In the genomic region with DNA sequence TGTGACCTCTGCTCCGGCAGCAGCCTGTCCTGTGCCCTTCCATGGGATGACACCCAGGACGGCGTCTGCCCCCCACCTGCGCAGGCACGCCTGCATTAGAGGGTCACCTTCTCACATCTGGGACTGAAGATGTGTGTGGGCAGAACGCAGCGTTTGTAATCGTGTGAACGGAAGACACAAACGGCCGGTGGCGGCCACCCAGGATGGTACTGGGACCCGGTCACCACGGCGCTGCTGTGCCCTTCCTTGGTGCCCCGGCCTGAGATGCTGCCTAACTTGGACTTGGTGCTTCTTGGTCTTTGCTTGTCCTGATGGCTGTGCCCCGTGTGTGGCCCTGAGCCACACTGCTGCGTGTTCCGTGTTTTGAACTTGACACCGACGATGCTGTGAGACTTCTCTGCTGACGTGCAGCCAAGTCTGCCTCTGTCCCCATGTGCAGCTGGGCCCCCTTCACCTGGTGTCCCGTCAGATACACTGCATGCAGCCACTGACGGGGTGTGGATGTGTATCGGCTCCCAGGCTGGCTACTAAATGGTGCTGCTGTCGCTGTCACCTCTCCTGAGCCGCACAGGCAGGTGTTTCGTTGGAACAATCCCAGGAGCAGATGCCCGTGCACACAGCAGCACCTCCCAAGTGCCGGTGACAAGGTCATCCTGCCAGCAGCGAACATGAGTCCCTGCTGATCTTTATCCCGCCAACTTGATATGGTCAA, we compare ENCODE assay signal across 20 cellular contexts. TPM values are rescaled to one million over a fixed set of nuclear protein-coding genes. Genes with fewer than 3 reads are reported as not detected.
DNase-seq lines count a peak whose midpoint lies in the region; ATAC-seq, FAIRE-seq and TF ChIP-seq lines count a peak whose summit lies in the region.
"Had no signal": no experiment of that assay in that cellular context is flagged by ENCODE, and none has a peak within 500 bp of the region (broad histone marks: within the 10 kb centered on the region; RNA-seq: fewer than 3 reads in every experiment).

No MANE protein-coding gene starts in this region.

- H2BK5ac ChIP-seq in neuronal stem cell (ENCODE audit: low read length): peak overlapping the region; percentile 87

- H3K4me1 ChIP-seq in right atrium auricular region (peaks cover 0 to 15% of the 10 kb centered on the region in 2 donors), body of pancreas (peaks cover 24% of the 10 kb centered on the region), neuronal stem cell (ENCODE audit: control insufficient read depth in 2 of 2, insufficient read depth in 1 of 2, low read depth in 1 of 2, low read length in 2 of 2) (peaks cover 0 to 1% of the 10 kb centered on the region in 2 donors), ovary (ENCODE audit: insufficient read depth) (peaks cover 3% of the 10 kb centered on the region)

- H2BK12ac ChIP-seq in neuronal stem cell (ENCODE audit: low read length): no peak overlapping the region

- H3K9me3 ChIP-seq in right atrium auricular region (no peaks in the 10 kb centered on the region), body of pancreas (no peaks in the 10 kb centered on the region), neuronal stem cell (replicated peaks in 1 of 2; ENCODE audit: control insufficient read depth in 2 of 2, insufficient read depth in 1 of 2, low read depth in 1 of 2, low read length in 2 of 2) (no peaks in the 10 kb centered on the region), ovary (no peaks in the 10 kb centered on the region)
- H3K9me3 ChIP-seq: upper lobe of left lung had no signal

- no peak for TF ChIP-seq EP300 in ovary (IDR thresholded peaks at IDR 0.05)

- H3K23ac ChIP-seq in neuronal stem cell (ENCODE audit: low read depth, low read length, poor library complexity): peak overlapping the region; percentile 99

- no peak overlapping the region for H2BK120ac ChIP-seq in neuronal stem cell (ENCODE audit: low read depth, low read length)

- ATAC-seq in Right ventricle myocardium superior (ENCODE audit: poor library complexity) (no peak), body of pancreas (peak; percentile 79)

- DNase-seq in Right ventricle myocardium superior (peak; percentile 43), right atrium auricular region (ENCODE audit: low spot score) (no peak), body of pancreas (peak; percentile 81 to 91 (median 88)), neuronal stem cell (ENCODE audit: low spot score) (no peak), urothelium cell line (ENCODE audit: low spot score) (no peak), lower leg skin (ENCODE audit: low spot score in 2 of 2) (no peak), kidney glomerular epithelial cell (lab: John Stamatoyannopoulos, UW) (no peak), ovary (no peak)
- DNase-seq: activated CD4-positive, CD25-positive, alpha-beta regulatory T cell treated with anti-CD3 and anti-CD28 coated beads, Interleukin-2, amount 50 U/mL, for 72 hours; activated T-cell treated with anti-CD3 and anti-CD28 coated beads, Interleukin-2, amount 50 U/mL, for 1 hour; cortex of kidney; DMS 273 treated with DMSO at 0.1 percent for 48 hours; GOT3; mesendoderm; NCI-H1092; NCI-H187 treated with DMSO at 0.1 percent for 48 hours; SIG-M5; stimulated activated CD4-positive, alpha-beta T cell treated with anti-CD3 and anti-CD28 coated beads, Interleukin-12 subunit alpha, Interleukin-12 subunit beta, amount 100 ng/mL, for 4 hours; T-cell had no signal

- H3K4me2 ChIP-seq in neuronal stem cell (ENCODE audit: insufficient read depth, low read length, poor library complexity, severe bottlenecking): no peak overlapping the region

- H3K79me1 ChIP-seq in neuronal stem cell (ENCODE audit: low read depth, low read length): peaks cover 5% of the 10 kb centered on the region

- WGBS in body of pancreas, 2 donors: 11 to 50% methylated on average over 3 to 32 of the region's 32 CpGs
- WGBS in neuronal stem cell (ENCODE audit: extremely low coverage in 2 of 2, insufficient read length in 2 of 2, insufficient replicate concordance in 1 of 2), 2 donors: no CpG with 5 or more reads among the region's 32 CpGs
- 71 to 79% methylated on average over 30 to 32 of the region's 32 CpGs for WGBS in lower leg skin, 2 donors
- 89 to 91% (median 91%) methylated on average over 31 to 32 of the region's 32 CpGs for WGBS in ovary, 3 donors

- H4K8ac ChIP-seq in neuronal stem cell (ENCODE audit: low read depth, low read length): no peak overlapping the region

- peak overlapping the region; percentile 75 for H3K14ac ChIP-seq in neuronal stem cell (ENCODE audit: low read length)

- H3K27ac ChIP-seq in right atrium auricular region (no peak overlapping the region), body of pancreas (peak overlapping the region in 3 of 4 donors; percentile 18 to 48 (median 20)), neuronal stem cell (replicated peaks; ENCODE audit: low read length) (no peak overlapping the region), ovary (no peak overlapping the region)
- H3K27ac ChIP-seq: upper lobe of left lung had no signal

- no peak overlapping the region for H3K18ac ChIP-seq in neuronal stem cell (ENCODE audit: low read length)

- no peaks in the 10 kb centered on the region for H3K27me3 ChIP-seq in right atrium auricular region
- no peaks in the 10 kb centered on the region for H3K27me3 ChIP-seq in body of pancreas
- H3K27me3 ChIP-seq in neuronal stem cell (ENCODE audit: control insufficient read depth in 3 of 3, insufficient read depth in 3 of 3, low read depth in 1 of 3, low read length in 3 of 3): no peaks in the 10 kb centered on the region
- H3K27me3 ChIP-seq in ovary: no peaks in the 10 kb centered on the region
- H3K27me3 ChIP-seq: upper lobe of left lung had no signal

- intact Hi-C loops in Right ventricle myocardium superior (cut with DNase I): loop anchor here (5.0 kb wide), 1 partner anchor 238 kb away; a partner anchor contains a TSS
- intact Hi-C loops in body of pancreas (cut with DNase I): loop anchor here (5.0 kb wide), 1 partner anchor 228 kb away; no protein-coding TSS in a partner anchor
- intact Hi-C loops in lower leg skin (cut with DNase I; ENCODE audit: low total_unique reads): loop anchor here (5.0 kb wide), 1 partner anchor 238 kb away; a partner anchor contains a TSS
- intact Hi-C loops in ovary (cut with DNase I): loop anchor here (2.0 to 10.0 kb wide), 5 partner anchors 81 to 351 kb away; no protein-coding TSS in a partner anchor

- H2BK15ac ChIP-seq in neuronal stem cell (ENCODE audit: low read length): no peak overlapping the region

- peak overlapping the region; percentile 21 for H2AK5ac ChIP-seq in neuronal stem cell (ENCODE audit: low read depth, low read length)

- H3K4me3 ChIP-seq in right atrium auricular region (no peak overlapping the region), body of pancreas (no peak overlapping the region), neuronal stem cell (ENCODE audit: low read length in 2 of 2) (peak overlapping the region in 1 of 2 donors; percentile 51), lower leg skin (ENCODE audit: low read depth, poor library complexity, severe bottlenecking) (no peak overlapping the region), ovary (no peak overlapping the region)
- H3K4me3 ChIP-seq: upper lobe of left lung had no signal

- no peak overlapping the region for H2AFZ ChIP-seq in neuronal stem cell (ENCODE audit: low read length)

- no peak for TF ChIP-seq CTCF in right atrium auricular region (IDR thresholded peaks at IDR 0.05)
- TF ChIP-seq CTCF in body of pancreas (IDR thresholded peaks at IDR 0.05): peak in 1 of 7 experiments; percentile 11
- TF ChIP-seq CTCF in lower leg skin (IDR thresholded peaks at IDR 0.05): no peak
- TF ChIP-seq CTCF in ovary (IDR thresholded peaks at IDR 0.05): no peak

- peak overlapping the region; percentile 36 for H3K9ac ChIP-seq in neuronal stem cell (ENCODE audit: low read depth, low read length, poor library complexity)

- no peak overlapping the region for H4K91ac ChIP-seq in neuronal stem cell (ENCODE audit: low read depth, low read length, poor library complexity)

- TF ChIP-seq POLR2A in body of pancreas (IDR thresholded peaks at IDR 0.05): no peak
- TF ChIP-seq POLR2A in lower leg skin (IDR thresholded peaks at IDR 0.05): no peak
- no peak for TF ChIP-seq POLR2A in ovary (IDR thresholded peaks at IDR 0.05)

- H3K4ac ChIP-seq in neuronal stem cell (ENCODE audit: low read length): peak overlapping the region; percentile 54

- FAIRE-seq in urothelium cell line (lab: Jason Lieb, UNC): peak; percentile 50

- H3K36me3 ChIP-seq in right atrium auricular region: no peaks in the 10 kb centered on the region
- H3K36me3 ChIP-seq in body of pancreas (replicated peaks in 1 of 2; ENCODE audit: insufficient read depth in 1 of 2, low read depth in 2 of 2): no peaks in the 10 kb centered on the region
- peaks cover 12 to 31% of the 10 kb centered on the region in 2 donors for H3K36me3 ChIP-seq in neuronal stem cell (replicated peaks in 1 of 2; ENCODE audit: control insufficient read depth in 2 of 2, insufficient read depth in 2 of 2, low read length in 2 of 2)
- H3K36me3 ChIP-seq in ovary: no peaks in the 10 kb centered on the region

RNA-seq across cellular contexts. Expression of a gene that starts 21.4 kb away (rescaled TPM):
- total RNA-seq in Right ventricle myocardium superior (3.1 TPM), right atrium auricular region (10 to 100 TPM in 1 of 2 donors, 1 to 10 TPM in 1; 5.0 to 11.5 TPM), body of pancreas (1 to 10 TPM; 1.6 to 4.4 TPM), lower leg skin (1 to 10 TPM; 1.9 to 5.4 (median 2.8) TPM), ovary (10 to 100 TPM in 2 of 7 donors, 1 to 10 TPM in 5; 2.9 to 11.4 (median 7.0) TPM)
- 27.0 TPM for polyA plus RNA-seq in neuronal stem cell (2013, experiment 1 of 2)
- 27.1 TPM for polyA plus RNA-seq in neuronal stem cell (2013, experiment 2 of 2)
- 10 to 100 TPM in 1 of 2 donors, 1 to 10 TPM in 1; 8.5 to 10.2 TPM for polyA plus RNA-seq in ovary

RNA-seq across cellular contexts. Expression of a gene that starts 48.4 kb away (rescaled TPM):
- total RNA-seq in Right ventricle myocardium superior: 22.5 TPM
- total RNA-seq in right atrium auricular region: 10 to 100 TPM; 20.2 to 25.4 TPM
- 10 to 100 TPM; 44.9 to 94.9 TPM for total RNA-seq in body of pancreas
- polyA plus RNA-seq in neuronal stem cell (2013, experiment 1 of 2): 23.0 TPM
- 23.7 TPM for polyA plus RNA-seq in neuronal stem cell (2013, experiment 2 of 2)
- 10 to 100 TPM; 22.3 to 44.2 (median 27.5) TPM for total RNA-seq in lower leg skin
- 10 to 100 TPM; 13.6 to 35.3 (median 22.5) TPM for total RNA-seq in ovary
- 10 to 100 TPM; 15.5 to 22.0 TPM for polyA plus RNA-seq in ovary

Comparison
In these comparisons a context has a peak if more than half of its experiments do, and no peak if none do; other contexts are left out.
1. DNase-seq: peak in Right ventricle myocardium superior (single experiment) and body of pancreas (4 of 4); none in right atrium auricular region (single experiment), neuronal stem cell (single experiment), urothelium cell line (single experiment), lower leg skin (0 of 2), kidney glomerular epithelial cell (single experiment) and ovary (0 of 5).
2. H3K27ac ChIP-seq: peak in body of pancreas (3 of 4); none in right atrium auricular region (0 of 2), neuronal stem cell (single experiment) and ovary (0 of 2).